Comparison of ENCODE assay signal across 1 cellular context in the genomic region with DNA sequence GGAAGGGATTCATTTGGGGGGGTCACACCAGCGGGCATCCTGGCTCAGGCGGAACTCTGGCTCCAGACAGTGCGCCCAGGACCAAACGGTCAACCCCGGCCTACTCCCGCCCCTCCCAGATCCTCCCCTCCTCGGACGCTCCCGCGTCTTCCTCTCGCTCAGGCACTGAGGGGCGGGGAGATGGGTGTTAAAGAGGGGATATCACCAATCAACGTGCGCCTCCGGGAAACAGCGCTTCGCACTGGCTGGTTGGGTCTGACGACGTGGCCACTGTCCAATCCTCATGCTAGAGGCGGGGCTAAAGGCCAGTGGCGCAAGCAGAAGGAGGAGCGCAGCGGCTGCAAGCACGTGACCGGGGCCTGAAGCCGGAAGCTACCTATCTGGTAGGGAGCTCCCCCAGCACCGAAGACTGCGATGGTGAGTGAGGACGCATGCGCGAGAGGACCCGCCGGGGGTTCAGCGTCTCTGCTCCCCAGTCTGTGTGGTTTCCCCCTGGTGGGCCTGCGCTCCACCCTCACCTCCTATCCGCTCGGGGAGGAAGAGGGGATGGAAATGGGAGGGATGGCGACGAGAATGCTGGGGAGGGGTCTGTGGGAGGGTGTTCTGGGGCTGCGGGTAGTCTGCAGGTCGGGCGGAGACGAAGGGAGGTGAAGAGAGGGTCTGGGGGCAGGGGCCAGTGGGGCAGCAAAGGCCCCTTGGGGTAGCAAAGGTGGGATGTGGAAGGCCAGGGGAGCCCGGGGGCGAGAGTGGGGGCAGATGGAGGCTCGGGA.
TF ChIP-seq lines count a peak whose summit lies in the region.

A gene (plus strand): TSS at position 360 of the 770 bp plus-strand sequence. CDS start 55 bp downstream, at position 415.

TF ChIP-seq in K562, 482 proteins besides CTCF, POLR2A, EP300 and RAD21 (continued from another document and continues in another):
- TF ChIP-seq, protein P1, sequence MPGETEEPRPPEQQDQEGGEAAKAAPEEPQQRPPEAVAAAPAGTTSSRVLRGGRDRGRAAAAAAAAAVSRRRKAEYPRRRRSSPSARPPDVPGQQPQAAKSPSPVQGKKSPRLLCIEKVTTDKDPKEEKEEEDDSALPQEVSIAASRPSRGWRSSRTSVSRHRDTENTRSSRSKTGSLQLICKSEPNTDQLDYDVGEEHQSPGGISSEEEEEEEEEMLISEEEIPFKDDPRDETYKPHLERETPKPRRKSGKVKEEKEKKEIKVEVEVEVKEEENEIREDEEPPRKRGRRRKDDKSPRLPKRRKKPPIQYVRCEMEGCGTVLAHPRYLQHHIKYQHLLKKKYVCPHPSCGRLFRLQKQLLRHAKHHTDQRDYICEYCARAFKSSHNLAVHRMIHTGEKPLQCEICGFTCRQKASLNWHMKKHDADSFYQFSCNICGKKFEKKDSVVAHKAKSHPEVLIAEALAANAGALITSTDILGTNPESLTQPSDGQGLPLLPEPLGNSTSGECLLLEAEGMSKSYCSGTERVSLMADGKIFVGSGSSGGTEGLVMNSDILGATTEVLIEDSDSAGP (CRISPR knock-in tag; IDR thresholded peaks at IDR 0.05), result no peak
- TF ChIP-seq SRSF9 (IDR thresholded peaks at IDR 0.05; ENCODE audit: borderline replicate concordance, low read depth, low read length), result no peak
- no peak for TF ChIP-seq NELFE (IDR thresholded peaks at IDR 0.05; ENCODE audit: insufficient read depth, insufficient read length)
- no peak for TF ChIP-seq ZNF165 (CRISPR knock-in tag; IDR thresholded peaks at IDR 0.05; ENCODE audit: borderline replicate concordance)
- TF ChIP-seq RBM14 (IDR thresholded peaks at IDR 0.05; ENCODE audit: borderline replicate concordance, insufficient read depth, low read depth, low read length), result no peak
- 0 out of 2 replicates have a peak, but pooled peaks have one; percentile 22 for TF ChIP-seq TAL1 (IDR thresholded peaks at IDR 0.05)
- no peak for TF ChIP-seq HDAC3 (IDR thresholded peaks at IDR 0.05; ENCODE audit: borderline replicate concordance, partially characterized antibody)
- TF ChIP-seq EP400 (IDR thresholded peaks at IDR 0.05), result peak; percentile 74
- TF ChIP-seq SMAD1 (IDR thresholded peaks at IDR 0.05; ENCODE audit: low read depth, low read length, partially characterized antibody), result peak; percentile 67
- no peak for TF ChIP-seq ZFP30 (CRISPR knock-in tag; IDR thresholded peaks at IDR 0.05; ENCODE audit: borderline replicate concordance)
- TF ChIP-seq CEBPG (CRISPR knock-in tag; IDR thresholded peaks at IDR 0.05), result peak; percentile 83
- TF ChIP-seq CEBPG (tag; conservative IDR thresholded peaks at IDR 0.05 in 1 of 2, IDR thresholded peaks at IDR 0.05 in 1 of 2), result peak in 1 of 2 experiments; percentile 76; a peak in 1 of 4 replicates
- no peak for TF ChIP-seq ELF2 (CRISPR knock-in tag; IDR thresholded peaks at IDR 0.05)
- no peak for TF ChIP-seq RFX7 (CRISPR knock-in tag; IDR thresholded peaks at IDR 0.05)
- TF ChIP-seq, protein P2, sequence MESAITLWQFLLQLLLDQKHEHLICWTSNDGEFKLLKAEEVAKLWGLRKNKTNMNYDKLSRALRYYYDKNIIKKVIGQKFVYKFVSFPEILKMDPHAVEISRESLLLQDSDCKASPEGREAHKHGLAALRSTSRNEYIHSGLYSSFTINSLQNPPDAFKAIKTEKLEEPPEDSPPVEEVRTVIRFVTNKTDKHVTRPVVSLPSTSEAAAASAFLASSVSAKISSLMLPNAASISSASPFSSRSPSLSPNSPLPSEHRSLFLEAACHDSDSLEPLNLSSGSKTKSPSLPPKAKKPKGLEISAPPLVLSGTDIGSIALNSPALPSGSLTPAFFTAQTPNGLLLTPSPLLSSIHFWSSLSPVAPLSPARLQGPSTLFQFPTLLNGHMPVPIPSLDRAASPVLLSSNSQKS (CRISPR knock-in tag; IDR thresholded peaks at IDR 0.05), result no peak
- TF ChIP-seq, protein P3, sequence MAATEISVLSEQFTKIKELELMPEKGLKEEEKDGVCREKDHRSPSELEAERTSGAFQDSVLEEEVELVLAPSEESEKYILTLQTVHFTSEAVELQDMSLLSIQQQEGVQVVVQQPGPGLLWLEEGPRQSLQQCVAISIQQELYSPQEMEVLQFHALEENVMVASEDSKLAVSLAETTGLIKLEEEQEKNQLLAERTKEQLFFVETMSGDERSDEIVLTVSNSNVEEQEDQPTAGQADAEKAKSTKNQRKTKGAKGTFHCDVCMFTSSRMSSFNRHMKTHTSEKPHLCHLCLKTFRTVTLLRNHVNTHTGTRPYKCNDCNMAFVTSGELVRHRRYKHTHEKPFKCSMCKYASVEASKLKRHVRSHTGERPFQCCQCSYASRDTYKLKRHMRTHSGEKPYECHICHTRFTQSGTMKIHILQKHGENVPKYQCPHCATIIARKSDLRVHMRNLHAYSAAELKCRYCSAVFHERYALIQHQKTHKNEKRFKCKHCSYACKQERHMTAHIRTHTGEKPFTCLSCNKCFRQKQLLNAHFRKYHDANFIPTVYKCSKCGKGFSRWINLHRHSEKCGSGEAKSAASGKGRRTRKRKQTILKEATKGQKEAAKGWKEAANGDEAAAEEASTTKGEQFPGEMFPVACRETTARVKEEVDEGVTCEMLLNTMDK (IDR thresholded peaks at IDR 0.05; ENCODE audit: borderline replicate concordance, insufficient read depth, low read depth, low read length, poor library complexity, severe bottlenecking), result no peak
- no peak for TF ChIP-seq ZNF316 (IDR thresholded peaks at IDR 0.05)
- no peak for TF ChIP-seq TAF9B (IDR thresholded peaks at IDR 0.05; ENCODE audit: partially characterized antibody)
- TF ChIP-seq ELF4 (CRISPR knock-in tag; IDR thresholded peaks at IDR 0.05), result peak; percentile 77
- TF ChIP-seq RAD51 (IDR thresholded peaks at IDR 0.05; ENCODE audit: borderline replicate concordance, low read depth), result peak; percentile 98
- TF ChIP-seq SMARCC2 (IDR thresholded peaks at IDR 0.05; ENCODE audit: low read depth), result no peak
- TF ChIP-seq BCL6 (CRISPR knock-in tag; IDR thresholded peaks at IDR 0.05), result no peak
- no peak for TF ChIP-seq TEAD2 (tag; IDR thresholded peaks at IDR 0.05)
- peak in 1 of 2 experiments; percentile 90; a peak in 2 of 4 replicates for TF ChIP-seq HDAC1 (IDR thresholded peaks at IDR 0.05)
- TF ChIP-seq POLR2AphosphoS5 (IDR thresholded peaks at IDR 0.05; ENCODE audit: control insufficient read depth, insufficient read depth, low read depth, low read length), result peak; percentile 67
- no peak for TF ChIP-seq MTA1 (IDR thresholded peaks at IDR 0.05; ENCODE audit: borderline replicate concordance)
- no peak; the same call in 1 of the 2 replicates for TF ChIP-seq NFIC (IDR thresholded peaks at IDR 0.05)
- no peak; the same call in 1 of the 2 replicates for TF ChIP-seq C11orf30 (IDR thresholded peaks at IDR 0.05; ENCODE audit: low read depth)
- TF ChIP-seq TCF3 (CRISPR knock-in tag; IDR thresholded peaks at IDR 0.05), result 0 out of 2 replicates have a peak, but pooled peaks have one; percentile 17
- TF ChIP-seq NRF1 (conservative IDR thresholded peaks at IDR 0.05 in 1 of 2, IDR thresholded peaks at IDR 0.05 in 1 of 2), result peak; percentile 95 to 96
- no peak for TF ChIP-seq RNF2 (IDR thresholded peaks at IDR 0.05)
- TF ChIP-seq, protein P4, sequence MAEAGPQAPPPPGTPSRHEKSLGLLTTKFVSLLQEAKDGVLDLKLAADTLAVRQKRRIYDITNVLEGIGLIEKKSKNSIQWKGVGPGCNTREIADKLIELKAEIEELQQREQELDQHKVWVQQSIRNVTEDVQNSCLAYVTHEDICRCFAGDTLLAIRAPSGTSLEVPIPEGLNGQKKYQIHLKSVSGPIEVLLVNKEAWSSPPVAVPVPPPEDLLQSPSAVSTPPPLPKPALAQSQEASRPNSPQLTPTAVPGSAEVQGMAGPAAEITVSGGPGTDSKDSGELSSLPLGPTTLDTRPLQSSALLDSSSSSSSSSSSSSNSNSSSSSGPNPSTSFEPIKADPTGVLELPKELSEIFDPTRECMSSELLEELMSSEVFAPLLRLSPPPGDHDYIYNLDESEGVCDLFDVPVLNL (CRISPR knock-in tag; IDR thresholded peaks at IDR 0.05; ENCODE audit: low read depth), result 0 out of 2 replicates have a peak, but pooled peaks have one; percentile 39
- TF ChIP-seq GATAD2B (IDR thresholded peaks at IDR 0.05; ENCODE audit: borderline replicate concordance), result no peak
- TF ChIP-seq TARDBP (IDR thresholded peaks at IDR 0.05), result no peak
- TF ChIP-seq, protein P5, sequence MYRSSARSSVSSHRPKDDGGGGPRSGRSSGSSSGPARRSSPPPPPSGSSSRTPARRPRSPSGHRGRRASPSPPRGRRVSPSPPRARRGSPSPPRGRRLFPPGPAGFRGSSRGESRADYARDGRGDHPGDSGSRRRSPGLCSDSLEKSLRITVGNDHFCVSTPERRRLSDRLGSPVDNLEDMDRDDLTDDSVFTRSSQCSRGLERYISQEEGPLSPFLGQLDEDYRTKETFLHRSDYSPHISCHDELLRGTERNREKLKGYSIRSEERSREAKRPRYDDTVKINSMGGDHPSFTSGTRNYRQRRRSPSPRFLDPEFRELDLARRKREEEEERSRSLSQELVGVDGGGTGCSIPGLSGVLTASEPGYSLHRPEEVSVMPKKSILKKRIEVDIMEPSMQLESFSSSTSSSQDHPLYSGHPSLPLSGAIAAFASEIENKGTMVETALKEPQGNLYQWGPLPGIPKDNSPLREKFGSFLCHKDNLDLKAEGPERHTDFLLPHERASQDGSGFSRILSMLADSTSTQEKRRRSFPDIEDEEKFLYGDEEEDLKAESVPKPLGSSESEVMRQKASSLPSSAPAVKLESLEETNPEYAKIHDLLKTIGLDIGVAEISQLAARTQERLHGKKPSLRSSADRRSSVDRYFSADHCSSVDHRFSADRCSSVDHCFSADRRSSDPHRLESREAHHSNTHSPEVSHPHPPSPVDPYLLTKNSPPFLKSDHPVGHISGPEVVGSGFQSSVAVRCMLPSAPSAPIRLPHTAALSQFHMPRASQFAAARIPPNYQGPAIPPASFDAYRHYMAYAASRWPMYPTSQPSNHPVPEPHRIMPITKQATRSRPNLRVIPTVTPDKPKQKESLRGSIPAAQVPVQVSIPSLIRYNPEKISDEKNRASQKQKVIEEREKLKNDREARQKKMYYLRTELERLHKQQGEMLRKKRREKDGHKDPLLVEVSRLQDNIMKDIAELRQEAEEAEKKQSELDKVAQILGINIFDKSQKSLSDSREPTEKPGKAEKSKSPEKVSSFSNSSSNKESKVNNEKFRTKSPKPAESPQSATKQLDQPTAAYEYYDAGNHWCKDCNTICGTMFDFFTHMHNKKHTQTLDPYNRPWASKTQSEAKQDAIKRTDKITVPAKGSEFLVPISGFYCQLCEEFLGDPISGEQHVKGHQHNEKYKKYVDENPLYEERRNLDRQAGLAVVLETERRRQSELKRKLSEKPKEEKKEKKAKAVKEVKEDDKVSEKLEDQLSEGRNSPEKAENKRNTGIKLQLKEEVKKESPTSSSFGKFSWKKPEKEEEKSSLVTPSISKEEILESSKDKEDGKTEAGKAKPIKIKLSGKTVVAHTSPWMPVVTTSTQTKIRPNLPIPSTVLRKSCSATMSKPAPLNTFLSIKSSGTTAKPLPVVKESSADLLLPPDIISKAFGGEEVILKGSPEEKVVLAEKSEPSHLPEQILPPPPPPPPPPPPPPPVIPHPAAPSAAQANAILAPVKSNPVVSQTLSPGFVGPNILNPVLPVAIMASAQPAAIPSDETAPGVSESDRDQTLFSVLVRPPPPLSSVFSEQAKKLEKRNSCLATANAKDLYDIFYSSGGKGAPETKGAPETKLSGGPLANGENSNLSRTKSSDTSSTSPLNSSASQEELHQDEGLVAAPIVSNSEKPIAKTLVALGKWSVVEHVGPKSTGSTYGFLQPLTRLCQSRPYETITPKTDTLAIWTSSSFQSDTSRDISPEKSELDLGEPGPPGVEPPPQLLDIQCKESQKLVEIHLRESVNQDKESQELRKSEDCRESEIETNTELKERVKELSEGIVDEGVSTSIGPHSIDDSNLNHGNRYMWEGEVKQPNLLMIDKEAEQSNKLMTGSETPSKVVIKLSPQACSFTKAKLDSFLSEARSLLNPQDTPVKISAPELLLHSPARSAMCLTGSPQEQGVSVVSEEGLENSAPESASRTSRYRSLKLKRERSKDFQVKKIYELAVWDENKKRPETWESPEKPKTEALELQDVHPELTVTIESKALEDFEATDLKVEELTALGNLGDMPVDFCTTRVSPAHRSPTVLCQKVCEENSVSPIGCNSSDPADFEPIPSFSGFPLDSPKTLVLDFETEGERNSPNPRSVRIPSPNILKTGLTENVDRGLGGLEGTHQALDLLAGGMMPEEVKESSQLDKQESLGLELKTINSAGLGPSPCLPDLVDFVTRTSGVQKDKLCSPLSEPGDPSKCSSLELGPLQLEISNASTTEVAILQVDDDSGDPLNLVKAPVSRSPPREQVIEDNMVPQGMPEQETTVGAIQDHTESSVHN (IDR thresholded peaks at IDR 0.05; ENCODE audit: borderline replicate concordance in 1 of 2, low read depth in 1 of 2), result no peak
- TF ChIP-seq TBL1XR1 (IDR thresholded peaks at IDR 0.05; ENCODE audit: low read length in 2 of 2), result no peak; a peak in 1 of 4 replicates
- no peak for TF ChIP-seq CBX3 (IDR thresholded peaks at IDR 0.05; ENCODE audit: borderline replicate concordance in 1 of 2, low read length in 2 of 2)
- peak; percentile 92 for TF ChIP-seq ATF7 (IDR thresholded peaks at IDR 0.05)
- TF ChIP-seq ZC3H8 (IDR thresholded peaks at IDR 0.05), result no peak
- no peak for TF ChIP-seq ARNT (IDR thresholded peaks at IDR 0.05)
- peak; percentile 85 for TF ChIP-seq POLR2B (IDR thresholded peaks at IDR 0.05; ENCODE audit: low read depth, partially characterized antibody)
- no peak for TF ChIP-seq NR4A1 (CRISPR knock-in tag; IDR thresholded peaks at IDR 0.05)
- TF ChIP-seq NR4A1 (tag; IDR thresholded peaks at IDR 0.05), result no peak
- TF ChIP-seq, protein P6, sequence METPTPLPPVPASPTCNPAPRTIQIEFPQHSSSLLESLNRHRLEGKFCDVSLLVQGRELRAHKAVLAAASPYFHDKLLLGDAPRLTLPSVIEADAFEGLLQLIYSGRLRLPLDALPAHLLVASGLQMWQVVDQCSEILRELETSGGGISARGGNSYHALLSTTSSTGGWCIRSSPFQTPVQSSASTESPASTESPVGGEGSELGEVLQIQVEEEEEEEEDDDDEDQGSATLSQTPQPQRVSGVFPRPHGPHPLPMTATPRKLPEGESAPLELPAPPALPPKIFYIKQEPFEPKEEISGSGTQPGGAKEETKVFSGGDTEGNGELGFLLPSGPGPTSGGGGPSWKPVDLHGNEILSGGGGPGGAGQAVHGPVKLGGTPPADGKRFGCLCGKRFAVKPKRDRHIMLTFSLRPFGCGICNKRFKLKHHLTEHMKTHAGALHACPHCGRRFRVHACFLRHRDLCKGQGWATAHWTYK (CRISPR knock-in tag; IDR thresholded peaks at IDR 0.05), result peak; percentile 18
- 0 out of 2 replicates have a peak, but pooled peaks have one; percentile 43 for TF ChIP-seq RHOXF2B (CRISPR knock-in tag; conservative IDR thresholded peaks at IDR 0.05)
- TF ChIP-seq E2F3 (CRISPR knock-in tag; IDR thresholded peaks at IDR 0.05), result peak; percentile 73; the same call in 1 of the 2 replicates
- TF ChIP-seq THRAP3 (IDR thresholded peaks at IDR 0.05; ENCODE audit: borderline replicate concordance), result no peak
- no peak; the same call in none of the 2 replicates for TF ChIP-seq ZNF324 (CRISPR knock-in tag; IDR thresholded peaks at IDR 0.05)
- TF ChIP-seq SIX5 (IDR thresholded peaks at IDR 0.05; ENCODE audit: borderline replicate concordance in 1 of 2, insufficient read depth in 1 of 2, low read depth in 1 of 2, low read length in 2 of 2), result no peak
- TF ChIP-seq RBM22 (IDR thresholded peaks at IDR 0.05; ENCODE audit: low read depth, low read length, poor library complexity, severe bottlenecking), result no peak
- TF ChIP-seq, protein P7, sequence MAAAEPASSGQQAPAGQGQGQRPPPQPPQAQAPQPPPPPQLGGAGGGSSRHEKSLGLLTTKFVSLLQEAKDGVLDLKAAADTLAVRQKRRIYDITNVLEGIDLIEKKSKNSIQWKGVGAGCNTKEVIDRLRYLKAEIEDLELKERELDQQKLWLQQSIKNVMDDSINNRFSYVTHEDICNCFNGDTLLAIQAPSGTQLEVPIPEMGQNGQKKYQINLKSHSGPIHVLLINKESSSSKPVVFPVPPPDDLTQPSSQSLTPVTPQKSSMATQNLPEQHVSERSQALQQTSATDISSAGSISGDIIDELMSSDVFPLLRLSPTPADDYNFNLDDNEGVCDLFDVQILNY (CRISPR knock-in tag; IDR thresholded peaks at IDR 0.05), result no peak
